In the genomic region with DNA sequence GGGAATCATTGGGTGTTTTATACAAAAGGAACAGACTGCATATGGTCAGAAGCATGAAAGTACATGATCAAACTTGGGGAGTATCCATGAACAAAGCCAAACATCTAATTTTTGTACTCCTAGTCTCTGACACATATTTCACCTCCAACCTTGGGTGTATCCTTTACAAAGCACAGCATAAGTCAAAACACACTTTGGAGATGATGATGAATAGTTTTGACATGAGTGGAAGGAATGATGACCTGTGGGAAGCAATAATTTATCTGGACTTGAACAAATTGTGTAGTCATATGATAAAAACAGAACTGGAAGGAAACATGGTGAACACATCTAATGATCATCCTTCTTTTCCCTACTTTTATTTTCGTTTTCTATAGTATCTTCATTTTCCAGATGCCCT, we compare ENCODE assay signal across 2 cellular contexts.
TF ChIP-seq lines count a peak whose summit lies in the region.

No MANE protein-coding gene starts in this region.

TF ChIP-seq in GM12878, 131 proteins besides CTCF, POLR2A, EP300 and RAD21:
- TF ChIP-seq MTA3 (IDR thresholded peaks at IDR 0.05; ENCODE audit: borderline replicate concordance, low read length) (no peak), NR2C2 (IDR thresholded peaks at IDR 0.05; ENCODE audit: borderline replicate concordance, control insufficient read depth, insufficient read length, low read depth) (no peak), SRF (IDR thresholded peaks at IDR 0.05; ENCODE audit: low read depth in 2 of 2, low read length in 2 of 2) (no peak), CHD1 (IDR thresholded peaks at IDR 0.05; ENCODE audit: low read depth, low read length) (no peak), SREBF2 (IDR thresholded peaks at IDR 0.05; ENCODE audit: low read length) (no peak)
- TF ChIP-seq, protein P1, sequence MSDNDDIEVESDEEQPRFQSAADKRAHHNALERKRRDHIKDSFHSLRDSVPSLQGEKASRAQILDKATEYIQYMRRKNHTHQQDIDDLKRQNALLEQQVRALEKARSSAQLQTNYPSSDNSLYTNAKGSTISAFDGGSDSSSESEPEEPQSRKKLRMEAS (IDR thresholded peaks at IDR 0.05; ENCODE audit: low read depth, low read length) = no peak

TF ChIP-seq in HepG2, 621 proteins besides CTCF, POLR2A, EP300 and RAD21:
- TF ChIP-seq ZNF773 (CRISPR knock-in tag; IDR thresholded peaks at IDR 0.05; ENCODE audit: borderline replicate concordance) = no peak
- TF ChIP-seq, protein P2, sequence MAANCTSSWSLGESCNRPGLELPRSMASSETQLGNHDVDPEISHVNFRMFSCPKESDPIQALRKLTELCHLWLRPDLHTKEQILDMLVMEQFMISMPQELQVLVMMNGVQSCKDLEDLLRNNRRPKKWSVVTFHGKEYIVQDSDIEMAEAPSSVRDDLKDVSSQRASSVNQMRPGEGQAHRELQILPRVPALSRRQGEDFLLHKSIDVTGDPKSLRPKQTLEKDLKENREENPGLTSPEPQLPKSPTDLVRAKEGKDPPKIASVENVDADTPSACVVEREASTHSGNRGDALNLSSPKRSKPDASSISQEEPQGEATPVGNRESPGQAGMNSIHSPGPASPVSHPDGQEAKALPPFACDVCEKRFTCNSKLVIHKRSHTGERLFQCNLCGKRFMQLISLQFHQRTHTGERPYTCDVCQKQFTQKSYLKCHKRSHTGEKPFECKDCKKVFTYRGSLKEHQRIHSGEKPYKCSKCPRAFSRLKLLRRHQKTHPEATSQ (CRISPR knock-in tag; IDR thresholded peaks at IDR 0.05; ENCODE audit: borderline replicate concordance) = no peak
- no peak for TF ChIP-seq MIXL1 (CRISPR knock-in tag; IDR thresholded peaks at IDR 0.05)
- TF ChIP-seq, protein P3, sequence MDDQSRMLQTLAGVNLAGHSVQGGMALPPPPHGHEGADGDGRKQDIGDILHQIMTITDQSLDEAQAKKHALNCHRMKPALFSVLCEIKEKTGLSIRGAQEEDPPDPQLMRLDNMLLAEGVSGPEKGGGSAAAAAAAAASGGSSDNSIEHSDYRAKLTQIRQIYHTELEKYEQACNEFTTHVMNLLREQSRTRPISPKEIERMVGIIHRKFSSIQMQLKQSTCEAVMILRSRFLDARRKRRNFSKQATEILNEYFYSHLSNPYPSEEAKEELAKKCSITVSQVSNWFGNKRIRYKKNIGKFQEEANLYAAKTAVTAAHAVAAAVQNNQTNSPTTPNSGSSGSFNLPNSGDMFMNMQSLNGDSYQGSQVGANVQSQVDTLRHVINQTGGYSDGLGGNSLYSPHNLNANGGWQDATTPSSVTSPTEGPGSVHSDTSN (CRISPR knock-in tag; IDR thresholded peaks at IDR 0.05; ENCODE audit: borderline replicate concordance) = no peak
- TF ChIP-seq KLF9 (CRISPR knock-in tag; IDR thresholded peaks at IDR 0.05; ENCODE audit: low read depth) = no peak
- TF ChIP-seq XBP1 (CRISPR knock-in tag; IDR thresholded peaks at IDR 0.05) = no peak
- no peak for TF ChIP-seq ZNF256 (CRISPR knock-in tag; conservative IDR thresholded peaks at IDR 0.05)
- no peak for TF ChIP-seq TGIF2 (CRISPR knock-in tag; IDR thresholded peaks at IDR 0.05)
- no peak for TF ChIP-seq SAP130 (CRISPR knock-in tag; IDR thresholded peaks at IDR 0.05; ENCODE audit: low read depth)
- no peak for TF ChIP-seq HOXA5 (CRISPR knock-in tag; IDR thresholded peaks at IDR 0.05)
- TF ChIP-seq NFIB (CRISPR knock-in tag; IDR thresholded peaks at IDR 0.05; ENCODE audit: borderline replicate concordance) = no peak
- TF ChIP-seq, protein P4, sequence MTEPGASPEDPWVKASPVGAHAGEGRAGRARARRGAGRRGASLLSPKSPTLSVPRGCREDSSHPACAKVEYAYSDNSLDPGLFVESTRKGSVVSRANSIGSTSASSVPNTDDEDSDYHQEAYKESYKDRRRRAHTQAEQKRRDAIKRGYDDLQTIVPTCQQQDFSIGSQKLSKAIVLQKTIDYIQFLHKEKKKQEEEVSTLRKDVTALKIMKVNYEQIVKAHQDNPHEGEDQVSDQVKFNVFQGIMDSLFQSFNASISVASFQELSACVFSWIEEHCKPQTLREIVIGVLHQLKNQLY (CRISPR knock-in tag; IDR thresholded peaks at IDR 0.05) = no peak
- TF ChIP-seq ZNF564 (CRISPR knock-in tag; IDR thresholded peaks at IDR 0.05) = no peak
- TF ChIP-seq NFRKB (IDR thresholded peaks at IDR 0.05) = no peak
- no peak for TF ChIP-seq SP1 (IDR thresholded peaks at IDR 0.05)
- no peak for TF ChIP-seq SP1 (CRISPR knock-in tag; IDR thresholded peaks at IDR 0.05)
